ENCODE assay signal across 1 cellular context in the genomic region with DNA sequence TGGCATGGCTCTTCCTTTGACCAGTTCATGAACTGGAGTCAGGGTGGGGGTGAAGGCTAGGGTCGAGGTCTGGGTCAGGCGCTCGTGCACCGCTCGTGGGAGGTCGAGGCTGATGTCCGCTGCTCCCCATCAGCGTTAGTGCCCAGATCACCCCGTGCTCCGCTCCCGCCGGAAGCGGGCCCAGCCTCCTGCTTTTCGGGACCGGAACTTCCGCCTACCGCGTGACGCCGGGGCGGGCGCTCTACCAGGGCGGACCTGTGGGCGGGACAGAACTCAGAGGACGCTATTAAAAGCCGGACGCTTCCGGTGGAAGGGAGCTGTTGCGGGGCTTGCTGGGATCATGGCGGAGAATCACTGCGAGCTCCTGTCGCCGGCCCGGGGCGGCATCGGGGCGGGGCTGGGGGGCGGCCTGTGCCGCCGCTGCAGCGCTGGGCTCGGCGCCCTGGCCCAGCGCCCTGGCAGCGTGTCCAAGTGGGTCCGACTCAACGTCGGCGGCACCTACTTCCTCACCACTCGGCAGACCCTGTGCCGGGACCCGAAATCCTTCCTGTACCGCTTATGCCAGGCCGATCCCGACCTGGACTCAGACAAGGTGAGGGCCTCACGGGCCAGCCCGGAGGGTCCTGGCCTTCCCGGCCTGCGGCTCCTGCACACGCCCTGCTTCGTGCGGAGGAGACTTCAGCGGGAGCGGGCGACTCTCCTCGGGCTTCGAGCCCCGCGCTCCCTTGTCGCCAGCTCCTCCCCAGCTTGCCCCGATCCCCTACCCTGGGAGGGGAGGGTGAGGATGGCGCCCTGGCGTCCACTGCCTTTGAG.
TF ChIP-seq lines count a peak whose summit lies in the region.

A gene with protein sequence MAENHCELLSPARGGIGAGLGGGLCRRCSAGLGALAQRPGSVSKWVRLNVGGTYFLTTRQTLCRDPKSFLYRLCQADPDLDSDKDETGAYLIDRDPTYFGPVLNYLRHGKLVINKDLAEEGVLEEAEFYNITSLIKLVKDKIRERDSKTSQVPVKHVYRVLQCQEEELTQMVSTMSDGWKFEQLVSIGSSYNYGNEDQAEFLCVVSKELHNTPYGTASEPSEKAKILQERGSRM (plus strand): TSS at position 315 of the 813 bp plus-strand sequence. CDS start 26 bp downstream, at position 341.

TF ChIP-seq in K562, 482 proteins besides CTCF, POLR2A, EP300 and RAD21 (continued from another document and continues in another):
- TF ChIP-seq, protein P1, sequence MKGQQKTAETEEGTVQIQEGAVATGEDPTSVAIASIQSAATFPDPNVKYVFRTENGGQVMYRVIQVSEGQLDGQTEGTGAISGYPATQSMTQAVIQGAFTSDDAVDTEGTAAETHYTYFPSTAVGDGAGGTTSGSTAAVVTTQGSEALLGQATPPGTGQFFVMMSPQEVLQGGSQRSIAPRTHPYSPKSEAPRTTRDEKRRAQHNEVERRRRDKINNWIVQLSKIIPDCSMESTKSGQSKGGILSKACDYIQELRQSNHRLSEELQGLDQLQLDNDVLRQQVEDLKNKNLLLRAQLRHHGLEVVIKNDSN (CRISPR knock-in tag; IDR thresholded peaks at IDR 0.05) = peak; percentile 88
- TF ChIP-seq MYC (IDR thresholded peaks at IDR 0.05; ENCODE audit: low read depth, low read length) (peak; percentile 98), MYC (CRISPR knock-in tag; IDR thresholded peaks at IDR 0.05; ENCODE audit: borderline replicate concordance, low read depth) (peak; percentile 71; the same call in 1 of the 2 replicates), SMAD2 (IDR thresholded peaks at IDR 0.05; ENCODE audit: low read depth, low read length) (no peak), ZNF431 (CRISPR knock-in tag; IDR thresholded peaks at IDR 0.05) (0 out of 2 replicates have a peak, but pooled peaks have one; percentile 35), ZNF184 (CRISPR knock-in tag; IDR thresholded peaks at IDR 0.05) (no peak), RNF2 (IDR thresholded peaks at IDR 0.05) (peak; percentile 74), HMGN3 (IDR thresholded peaks at IDR 0.05; ENCODE audit: borderline replicate concordance, extremely low read depth, insufficient read length, low read depth, low read length) (peak; percentile 89), TAF1 (IDR thresholded peaks at IDR 0.05; ENCODE audit: control insufficient read depth, extremely low read depth, insufficient read depth, low read length, severe bottlenecking) (peak; percentile 97), KLF6 (CRISPR knock-in tag; IDR thresholded peaks at IDR 0.05; ENCODE audit: borderline replicate concordance) (peak; percentile 53; the same call in 1 of the 2 replicates), MBD2 (IDR thresholded peaks at IDR 0.05; ENCODE audit: borderline replicate concordance, low read depth) (peak; percentile 93), GABPB1 (CRISPR knock-in tag; IDR thresholded peaks at IDR 0.05) (peak; percentile 99), CBX3 (IDR thresholded peaks at IDR 0.05; ENCODE audit: borderline replicate concordance in 1 of 2, low read length in 2 of 2) (peak in 1 of 2 experiments; percentile 63; a peak in 1 of 3 replicates), NCOR1 (IDR thresholded peaks at IDR 0.05) (peak; percentile 54), GATAD2B (IDR thresholded peaks at IDR 0.05; ENCODE audit: borderline replicate concordance) (0 out of 2 replicates have a peak, but pooled peaks have one; percentile 43), SREBF2 (CRISPR knock-in tag; IDR thresholded peaks at IDR 0.05) (0 out of 2 replicates have a peak, but pooled peaks have one; percentile 86), KAT7 (CRISPR knock-in tag; IDR thresholded peaks at IDR 0.05; ENCODE audit: borderline replicate concordance) (peak; percentile 90; the same call in 1 of the 2 replicates), ZNF143 (CRISPR knock-in tag; IDR thresholded peaks at IDR 0.05) (peak; percentile 72), JUND (IDR thresholded peaks at IDR 0.05; ENCODE audit: borderline replicate concordance, low read depth, low read length) (peak; percentile 86), JUND (tag; IDR thresholded peaks at IDR 0.05; ENCODE audit: borderline replicate concordance, low read depth, low read length) (peak; percentile 27; the same call in 1 of the 3 replicates), ZNF507 (tag; conservative IDR thresholded peaks at IDR 0.05) (no peak), EZH2 (IDR thresholded peaks at IDR 0.05; ENCODE audit: borderline replicate concordance, low read depth, low read length) (no peak), PTBP1 (IDR thresholded peaks at IDR 0.05; ENCODE audit: low read depth, low read length) (no peak), LCOR (CRISPR knock-in tag; IDR thresholded peaks at IDR 0.05) (peak; percentile 94)
- TF ChIP-seq, protein P2, sequence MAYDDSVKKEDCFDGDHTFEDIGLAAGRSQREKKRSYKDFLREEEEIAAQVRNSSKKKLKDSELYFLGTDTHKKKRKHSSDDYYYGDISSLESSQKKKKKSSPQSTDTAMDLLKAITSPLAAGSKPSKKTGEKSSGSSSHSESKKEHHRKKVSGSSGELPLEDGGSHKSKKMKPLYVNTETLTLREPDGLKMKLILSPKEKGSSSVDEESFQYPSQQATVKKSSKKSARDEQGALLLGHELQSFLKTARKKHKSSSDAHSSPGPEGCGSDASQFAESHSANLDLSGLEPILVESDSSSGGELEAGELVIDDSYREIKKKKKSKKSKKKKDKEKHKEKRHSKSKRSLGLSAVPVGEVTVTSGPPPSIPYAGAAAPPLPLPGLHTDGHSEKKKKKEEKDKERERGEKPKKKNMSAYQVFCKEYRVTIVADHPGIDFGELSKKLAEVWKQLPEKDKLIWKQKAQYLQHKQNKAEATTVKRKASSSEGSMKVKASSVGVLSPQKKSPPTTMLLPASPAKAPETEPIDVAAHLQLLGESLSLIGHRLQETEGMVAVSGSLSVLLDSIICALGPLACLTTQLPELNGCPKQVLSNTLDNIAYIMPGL (CRISPR knock-in tag; IDR thresholded peaks at IDR 0.05) = peak; percentile 94; the same call in 1 of the 2 replicates
- TF ChIP-seq, protein P3, sequence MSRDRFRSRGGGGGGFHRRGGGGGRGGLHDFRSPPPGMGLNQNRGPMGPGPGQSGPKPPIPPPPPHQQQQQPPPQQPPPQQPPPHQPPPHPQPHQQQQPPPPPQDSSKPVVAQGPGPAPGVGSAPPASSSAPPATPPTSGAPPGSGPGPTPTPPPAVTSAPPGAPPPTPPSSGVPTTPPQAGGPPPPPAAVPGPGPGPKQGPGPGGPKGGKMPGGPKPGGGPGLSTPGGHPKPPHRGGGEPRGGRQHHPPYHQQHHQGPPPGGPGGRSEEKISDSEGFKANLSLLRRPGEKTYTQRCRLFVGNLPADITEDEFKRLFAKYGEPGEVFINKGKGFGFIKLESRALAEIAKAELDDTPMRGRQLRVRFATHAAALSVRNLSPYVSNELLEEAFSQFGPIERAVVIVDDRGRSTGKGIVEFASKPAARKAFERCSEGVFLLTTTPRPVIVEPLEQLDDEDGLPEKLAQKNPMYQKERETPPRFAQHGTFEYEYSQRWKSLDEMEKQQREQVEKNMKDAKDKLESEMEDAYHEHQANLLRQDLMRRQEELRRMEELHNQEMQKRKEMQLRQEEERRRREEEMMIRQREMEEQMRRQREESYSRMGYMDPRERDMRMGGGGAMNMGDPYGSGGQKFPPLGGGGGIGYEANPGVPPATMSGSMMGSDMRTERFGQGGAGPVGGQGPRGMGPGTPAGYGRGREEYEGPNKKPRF (IDR thresholded peaks at IDR 0.05; ENCODE audit: low read depth, low read length) = no peak
- TF ChIP-seq, protein P4, sequence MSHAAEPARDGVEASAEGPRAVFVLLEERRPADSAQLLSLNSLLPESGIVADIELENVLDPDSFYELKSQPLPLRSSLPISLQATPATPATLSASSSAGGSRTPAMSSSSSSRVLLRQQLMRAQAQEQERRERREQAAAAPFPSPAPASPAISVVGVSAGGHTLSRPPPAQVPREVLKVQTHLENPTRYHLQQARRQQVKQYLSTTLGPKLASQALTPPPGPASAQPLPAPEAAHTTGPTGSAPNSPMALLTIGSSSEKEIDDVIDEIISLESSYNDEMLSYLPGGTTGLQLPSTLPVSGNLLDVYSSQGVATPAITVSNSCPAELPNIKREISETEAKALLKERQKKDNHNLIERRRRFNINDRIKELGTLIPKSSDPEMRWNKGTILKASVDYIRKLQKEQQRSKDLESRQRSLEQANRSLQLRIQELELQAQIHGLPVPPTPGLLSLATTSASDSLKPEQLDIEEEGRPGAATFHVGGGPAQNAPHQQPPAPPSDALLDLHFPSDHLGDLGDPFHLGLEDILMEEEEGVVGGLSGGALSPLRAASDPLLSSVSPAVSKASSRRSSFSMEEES (CRISPR knock-in tag; IDR thresholded peaks at IDR 0.05) = peak; percentile 39; the same call in 1 of the 2 replicates
- TF ChIP-seq, protein P5, sequence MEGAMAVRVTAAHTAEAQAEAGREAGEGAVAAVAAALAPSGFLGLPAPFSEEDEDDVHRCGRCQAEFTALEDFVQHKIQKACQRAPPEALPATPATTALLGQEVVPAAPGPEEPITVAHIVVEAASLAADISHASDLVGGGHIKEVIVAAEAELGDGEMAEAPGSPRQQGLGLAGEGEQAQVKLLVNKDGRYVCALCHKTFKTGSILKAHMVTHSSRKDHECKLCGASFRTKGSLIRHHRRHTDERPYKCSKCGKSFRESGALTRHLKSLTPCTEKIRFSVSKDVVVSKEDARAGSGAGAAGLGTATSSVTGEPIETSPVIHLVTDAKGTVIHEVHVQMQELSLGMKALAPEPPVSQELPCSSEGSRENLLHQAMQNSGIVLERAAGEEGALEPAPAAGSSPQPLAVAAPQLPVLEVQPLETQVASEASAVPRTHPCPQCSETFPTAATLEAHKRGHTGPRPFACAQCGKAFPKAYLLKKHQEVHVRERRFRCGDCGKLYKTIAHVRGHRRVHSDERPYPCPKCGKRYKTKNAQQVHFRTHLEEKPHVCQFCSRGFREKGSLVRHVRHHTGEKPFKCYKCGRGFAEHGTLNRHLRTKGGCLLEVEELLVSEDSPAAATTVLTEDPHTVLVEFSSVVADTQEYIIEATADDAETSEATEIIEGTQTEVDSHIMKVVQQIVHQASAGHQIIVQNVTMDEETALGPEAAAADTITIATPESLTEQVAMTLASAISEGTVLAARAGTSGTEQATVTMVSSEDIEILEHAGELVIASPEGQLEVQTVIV (CRISPR knock-in tag; IDR thresholded peaks at IDR 0.05; ENCODE audit: borderline replicate concordance) = no peak
- TF ChIP-seq, protein P6, sequence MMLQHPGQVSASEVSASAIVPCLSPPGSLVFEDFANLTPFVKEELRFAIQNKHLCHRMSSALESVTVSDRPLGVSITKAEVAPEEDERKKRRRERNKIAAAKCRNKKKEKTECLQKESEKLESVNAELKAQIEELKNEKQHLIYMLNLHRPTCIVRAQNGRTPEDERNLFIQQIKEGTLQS (IDR thresholded peaks at IDR 0.05) = no peak
- TF ChIP-seq, protein P6 (CRISPR knock-in tag; conservative IDR thresholded peaks at IDR 0.05) = peak; percentile 64; the same call in 1 of the 2 replicates
- TF ChIP-seq, protein P7, sequence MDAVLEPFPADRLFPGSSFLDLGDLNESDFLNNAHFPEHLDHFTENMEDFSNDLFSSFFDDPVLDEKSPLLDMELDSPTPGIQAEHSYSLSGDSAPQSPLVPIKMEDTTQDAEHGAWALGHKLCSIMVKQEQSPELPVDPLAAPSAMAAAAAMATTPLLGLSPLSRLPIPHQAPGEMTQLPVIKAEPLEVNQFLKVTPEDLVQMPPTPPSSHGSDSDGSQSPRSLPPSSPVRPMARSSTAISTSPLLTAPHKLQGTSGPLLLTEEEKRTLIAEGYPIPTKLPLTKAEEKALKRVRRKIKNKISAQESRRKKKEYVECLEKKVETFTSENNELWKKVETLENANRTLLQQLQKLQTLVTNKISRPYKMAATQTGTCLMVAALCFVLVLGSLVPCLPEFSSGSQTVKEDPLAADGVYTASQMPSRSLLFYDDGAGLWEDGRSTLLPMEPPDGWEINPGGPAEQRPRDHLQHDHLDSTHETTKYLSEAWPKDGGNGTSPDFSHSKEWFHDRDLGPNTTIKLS (IDR thresholded peaks at IDR 0.05; ENCODE audit: borderline replicate concordance, low read depth) = peak; percentile 78; the same call in 1 of the 2 replicates
- TF ChIP-seq, protein P8, sequence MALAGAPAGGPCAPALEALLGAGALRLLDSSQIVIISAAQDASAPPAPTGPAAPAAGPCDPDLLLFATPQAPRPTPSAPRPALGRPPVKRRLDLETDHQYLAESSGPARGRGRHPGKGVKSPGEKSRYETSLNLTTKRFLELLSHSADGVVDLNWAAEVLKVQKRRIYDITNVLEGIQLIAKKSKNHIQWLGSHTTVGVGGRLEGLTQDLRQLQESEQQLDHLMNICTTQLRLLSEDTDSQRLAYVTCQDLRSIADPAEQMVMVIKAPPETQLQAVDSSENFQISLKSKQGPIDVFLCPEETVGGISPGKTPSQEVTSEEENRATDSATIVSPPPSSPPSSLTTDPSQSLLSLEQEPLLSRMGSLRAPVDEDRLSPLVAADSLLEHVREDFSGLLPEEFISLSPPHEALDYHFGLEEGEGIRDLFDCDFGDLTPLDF (CRISPR knock-in tag; IDR thresholded peaks at IDR 0.05) = 0 out of 2 replicates have a peak, but pooled peaks have one; percentile 72
- TF ChIP-seq, protein P9, sequence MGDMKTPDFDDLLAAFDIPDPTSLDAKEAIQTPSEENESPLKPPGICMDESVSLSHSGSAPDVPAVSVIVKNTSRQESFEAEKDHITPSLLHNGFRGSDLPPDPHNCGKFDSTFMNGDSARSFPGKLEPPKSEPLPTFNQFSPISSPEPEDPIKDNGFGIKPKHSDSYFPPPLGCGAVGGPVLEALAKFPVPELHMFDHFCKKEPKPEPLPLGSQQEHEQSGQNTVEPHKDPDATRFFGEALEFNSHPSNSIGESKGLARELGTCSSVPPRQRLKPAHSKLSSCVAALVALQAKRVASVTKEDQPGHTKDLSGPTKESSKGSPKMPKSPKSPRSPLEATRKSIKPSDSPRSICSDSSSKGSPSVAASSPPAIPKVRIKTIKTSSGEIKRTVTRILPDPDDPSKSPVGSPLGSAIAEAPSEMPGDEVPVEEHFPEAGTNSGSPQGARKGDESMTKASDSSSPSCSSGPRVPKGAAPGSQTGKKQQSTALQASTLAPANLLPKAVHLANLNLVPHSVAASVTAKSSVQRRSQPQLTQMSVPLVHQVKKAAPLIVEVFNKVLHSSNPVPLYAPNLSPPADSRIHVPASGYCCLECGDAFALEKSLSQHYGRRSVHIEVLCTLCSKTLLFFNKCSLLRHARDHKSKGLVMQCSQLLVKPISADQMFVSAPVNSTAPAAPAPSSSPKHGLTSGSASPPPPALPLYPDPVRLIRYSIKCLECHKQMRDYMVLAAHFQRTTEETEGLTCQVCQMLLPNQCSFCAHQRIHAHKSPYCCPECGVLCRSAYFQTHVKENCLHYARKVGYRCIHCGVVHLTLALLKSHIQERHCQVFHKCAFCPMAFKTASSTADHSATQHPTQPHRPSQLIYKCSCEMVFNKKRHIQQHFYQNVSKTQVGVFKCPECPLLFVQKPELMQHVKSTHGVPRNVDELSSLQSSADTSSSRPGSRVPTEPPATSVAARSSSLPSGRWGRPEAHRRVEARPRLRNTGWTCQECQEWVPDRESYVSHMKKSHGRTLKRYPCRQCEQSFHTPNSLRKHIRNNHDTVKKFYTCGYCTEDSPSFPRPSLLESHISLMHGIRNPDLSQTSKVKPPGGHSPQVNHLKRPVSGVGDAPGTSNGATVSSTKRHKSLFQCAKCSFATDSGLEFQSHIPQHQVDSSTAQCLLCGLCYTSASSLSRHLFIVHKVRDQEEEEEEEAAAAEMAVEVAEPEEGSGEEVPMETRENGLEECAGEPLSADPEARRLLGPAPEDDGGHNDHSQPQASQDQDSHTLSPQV (IDR thresholded peaks at IDR 0.05) = peak; percentile 89
- TF ChIP-seq, protein P10, sequence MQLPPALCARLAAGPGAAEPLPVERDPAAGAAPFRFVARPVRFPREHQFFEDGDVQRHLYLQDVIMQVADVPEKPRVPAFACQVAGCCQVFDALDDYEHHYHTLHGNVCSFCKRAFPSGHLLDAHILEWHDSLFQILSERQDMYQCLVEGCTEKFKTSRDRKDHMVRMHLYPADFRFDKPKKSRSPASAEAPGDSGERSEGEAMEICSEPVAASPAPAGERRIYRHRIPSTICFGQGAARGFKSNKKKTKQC (CRISPR knock-in tag; IDR thresholded peaks at IDR 0.05) = no peak; the same call in 1 of the 2 replicates
